Comparison of ENCODE assay signal across 17 cellular contexts in the genomic region with DNA sequence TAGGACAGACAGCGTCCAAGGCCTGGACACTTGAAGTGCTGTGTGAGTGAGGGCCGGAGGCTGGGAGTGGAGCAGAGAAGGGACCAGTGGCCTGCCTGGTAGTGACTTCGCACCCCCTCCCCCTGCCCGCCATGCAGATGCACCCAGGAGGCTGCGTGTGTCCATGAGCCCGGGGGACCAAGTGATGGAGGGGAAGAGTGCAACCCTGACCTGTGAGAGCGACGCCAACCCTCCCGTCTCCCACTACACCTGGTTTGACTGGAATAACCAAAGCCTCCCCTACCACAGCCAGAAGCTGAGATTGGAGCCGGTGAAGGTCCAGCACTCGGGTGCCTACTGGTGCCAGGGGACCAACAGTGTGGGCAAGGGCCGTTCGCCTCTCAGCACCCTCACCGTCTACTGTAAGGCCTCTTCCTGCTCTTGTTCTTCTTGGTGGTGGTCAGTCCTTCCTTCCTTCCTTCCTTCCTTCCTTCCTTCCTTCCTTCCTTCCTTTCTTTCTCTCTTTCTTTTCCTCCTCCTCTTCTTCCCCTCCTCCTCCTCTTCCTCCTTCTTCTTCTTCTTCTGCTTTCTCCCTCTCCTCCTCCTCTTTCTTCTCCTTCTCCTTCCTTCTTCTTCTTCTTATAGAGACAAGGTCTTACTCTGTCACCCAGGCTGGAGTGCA. TPM values are rescaled to one million over a fixed set of nuclear protein-coding genes. Genes with fewer than 3 reads are reported as not detected.
"Had no signal": no experiment of that assay in that cellular context is flagged by ENCODE, and none has a peak within 500 bp of the region (broad histone marks: within the 10 kb centered on the region; RNA-seq: fewer than 3 reads in every experiment).

No MANE protein-coding gene starts in this region.

- H3K27me3 Mint-ChIP-seq: activated naive CD4-positive, alpha-beta T cell treated with anti-CD3 and anti-CD28 coated beads, Interleukin-2, amount 50 U/mL, for 24 hours had no signal

- H3K9me3 ChIP-seq: tibial nerve, vagina had no signal

- H3K4me3 Mint-ChIP-seq: activated CD4-positive, alpha-beta T cell treated with anti-CD3 and anti-CD28 coated beads, Interleukin-2, amount 10 ng/mL, durations not matched to agents 7 days and 5 days; activated naive CD4-positive, alpha-beta T cell treated with anti-CD3 and anti-CD28 coated beads, Interleukin-2, amount 50 U/mL, for 24 hours; immature natural killer cell; neural crest cell had no signal

- H3K27me3 ChIP-seq: tibial nerve, vagina had no signal

- ATAC-seq: esophagus mucosa, left cardiac atrium had no signal

- H3K27ac ChIP-seq: parathyroid adenoma, tibial nerve, vagina had no signal

- DNase-seq: activated CD4-positive, alpha-beta T cell treated with anti-CD3 and anti-CD28 coated beads, Interleukin-2, amount 10 ng/mL, durations not matched to agents 7 days and 5 days; activated T-cell treated with anti-CD3 and anti-CD28 coated beads for 4 hours; immature natural killer cell; left cardiac atrium; T-helper 9 cell had no signal

- FAIRE-seq: endometrium had no signal

- H3K9ac ChIP-seq: parathyroid adenoma had no signal

- H3K79me2 ChIP-seq: parathyroid adenoma had no signal

- H3K4me1 Mint-ChIP-seq: neural crest cell had no signal

- H3K9me3 Mint-ChIP-seq: activated CD4-positive, alpha-beta T cell treated with anti-CD3 and anti-CD28 coated beads, Interleukin-2, amount 10 ng/mL, durations not matched to agents 7 days and 5 days; activated naive CD4-positive, alpha-beta T cell treated with anti-CD3 and anti-CD28 coated beads, Interleukin-2, amount 50 U/mL, for 24 hours; activated T-helper 2 cell treated with anti-CD3 and anti-CD28 coated beads, Interferon-gamma antibody, Interleukin-2, Interleukin-4, amounts not matched to agents 10 μg/mL and 5 μg/mL and 100 μg/mL, durations not matched to agents 14 hours and 24 hours and 36 hours; neural crest cell had no signal

- H3K36me3 Mint-ChIP-seq: activated naive CD4-positive, alpha-beta T cell treated with anti-CD3 and anti-CD28 coated beads, Interleukin-2, amount 50 U/mL, for 24 hours; immature natural killer cell had no signal

- H3K27ac Mint-ChIP-seq: activated CD4-positive, alpha-beta T cell treated with anti-CD3 and anti-CD28 coated beads, Interleukin-2, amount 10 ng/mL, durations not matched to agents 7 days and 5 days; activated naive CD4-positive, alpha-beta T cell treated with anti-CD3 and anti-CD28 coated beads, Interleukin-2, amount 50 U/mL, for 24 hours; activated T-helper 2 cell treated with anti-CD3 and anti-CD28 coated beads, Interferon-gamma antibody, Interleukin-2, Interleukin-4, amounts not matched to agents 10 μg/mL and 5 μg/mL and 100 μg/mL, durations not matched to agents 14 hours and 24 hours and 36 hours; immature natural killer cell had no signal

- H2AFZ ChIP-seq: parathyroid adenoma had no signal

- H3K36me3 ChIP-seq: vagina had no signal

- H3K4me3 ChIP-seq: tibial nerve, vagina had no signal

- H3K4me1 ChIP-seq: parathyroid adenoma, vagina had no signal

RNA-seq across cellular contexts. Expression of a gene that starts 6.0 kb away (rescaled TPM):
- total RNA-seq: activated CD4-positive, alpha-beta T cell treated with anti-CD3 and anti-CD28 coated beads, Interleukin-2, amount 10 ng/mL, durations not matched to agents 7 days and 5 days; activated CD8-positive, alpha-beta memory T cell treated with anti-CD3 and anti-CD28 coated beads for 36 hours; cerebellum; esophagus mucosa; left cardiac atrium; neural crest cell; skeletal muscle tissue; subcutaneous adipose tissue; vagina had no signal
- polyA plus RNA-seq: immature natural killer cell had no signal

RNA-seq across cellular contexts. Expression of a gene that starts 12.7 kb away (rescaled TPM):
- total RNA-seq: cerebellum, neural crest cell had no signal

RNA-seq across cellular contexts. Expression of a gene that starts 16.6 kb away (rescaled TPM):
- total RNA-seq: activated CD4-positive, alpha-beta T cell treated with anti-CD3 and anti-CD28 coated beads, Interleukin-2, amount 10 ng/mL, durations not matched to agents 7 days and 5 days; cerebellum; esophagus mucosa; neural crest cell; skeletal muscle tissue; vagina had no signal
- polyA plus RNA-seq: immature natural killer cell had no signal

RNA-seq across cellular contexts. Expression of a gene that starts 29.2 kb away (rescaled TPM):
- total RNA-seq: activated CD4-positive, alpha-beta T cell treated with anti-CD3 and anti-CD28 coated beads, Interleukin-2, amount 10 ng/mL, durations not matched to agents 7 days and 5 days; activated CD8-positive, alpha-beta memory T cell treated with anti-CD3 and anti-CD28 coated beads for 36 hours; cerebellum; esophagus mucosa; left cardiac atrium; neural crest cell; skeletal muscle tissue; tibial nerve; vagina had no signal
- polyA plus RNA-seq: immature natural killer cell had no signal

RNA-seq across cellular contexts. Expression of a gene that starts 49.7 kb away (rescaled TPM):
- total RNA-seq: activated CD4-positive, alpha-beta T cell treated with anti-CD3 and anti-CD28 coated beads, Interleukin-2, amount 10 ng/mL, durations not matched to agents 7 days and 5 days; activated CD8-positive, alpha-beta memory T cell treated with anti-CD3 and anti-CD28 coated beads for 36 hours; esophagus mucosa; left cardiac atrium; neural crest cell; subcutaneous adipose tissue; vagina had no signal
- polyA plus RNA-seq: immature natural killer cell had no signal
